ENCODE assay signal across 28 cellular contexts in the genomic region with DNA sequence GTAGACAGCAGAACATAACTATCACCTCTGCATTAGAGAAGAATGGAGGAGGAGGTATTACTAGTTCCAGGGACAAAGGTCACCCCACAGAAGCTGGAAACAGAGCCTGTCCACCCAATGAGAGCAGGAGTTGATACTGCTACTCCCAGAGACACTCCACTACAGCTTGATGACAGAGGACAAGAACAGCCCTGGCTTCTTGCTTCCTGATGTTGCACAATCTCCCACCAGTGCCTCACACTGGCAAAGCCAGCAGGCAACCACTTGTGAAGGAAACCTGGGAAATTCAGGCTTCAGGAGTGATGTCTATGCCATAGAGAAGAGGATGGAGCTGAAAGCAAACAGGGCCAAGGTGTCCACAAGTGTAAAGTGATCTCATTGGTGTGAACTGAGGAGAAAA.
DNase-seq lines count a peak whose midpoint lies in the region; ATAC-seq, FAIRE-seq and TF ChIP-seq lines count a peak whose summit lies in the region.
"Had no signal": no experiment of that assay in that cellular context is flagged by ENCODE, and none has a peak within 500 bp of the region (broad histone marks: within the 10 kb centered on the region; RNA-seq: fewer than 3 reads in every experiment).

No MANE protein-coding gene starts in this region.

- CTCF ChIA-PET in A549 (lab: Yijun Ruan, JAX) = interaction anchor here (0.6 to 1.0 kb wide), 3 partner anchors 19 to 651 kb away, joined by 3 to 4 read pairs (median 3); no protein-coding TSS in a partner anchor
- CTCF ChIA-PET in activated CD4-positive, alpha-beta memory T cell treated with anti-CD3 and anti-CD28 coated beads for 36 hours (lab: Charles Lee) = interaction anchor here (1.0 kb wide), 1 partner anchor 651 kb away, joined by 3 read pairs; no protein-coding TSS in a partner anchor

- TF ChIP-seq EP300 in A549 (IDR thresholded peaks at IDR 0.05) (no peak), Ishikawa (IDR thresholded peaks at IDR 0.05; ENCODE audit: borderline replicate concordance) (no peak), ovary (IDR thresholded peaks at IDR 0.05) (no peak)

- intact Hi-C loops in lower lobe of right lung (cut with DNase I) = loop anchor here (10.0 kb wide), 1 partner anchor 650 kb away; no protein-coding TSS in a partner anchor
- intact Hi-C loops in activated CD4-positive, alpha-beta memory T cell treated with anti-CD3 and anti-CD28 coated beads for 36 hours (cut with micrococcal nuclease) = no loop called here
- intact Hi-C loops in ovary (cut with DNase I) = no loop called here

- TF ChIP-seq RAD21 in A549 (conservative IDR thresholded peaks at IDR 0.05 in 1 of 2, IDR thresholded peaks at IDR 0.05 in 1 of 2) (no peak), Ishikawa (IDR thresholded peaks at IDR 0.05; ENCODE audit: low read depth) (no peak)

- TF ChIP-seq POLR2A in A549 (IDR thresholded peaks at IDR 0.05; ENCODE audit: low read length) (no peak), ovary (IDR thresholded peaks at IDR 0.05) (no peak)

- no peaks in the 10 kb centered on the region for H3K9me3 ChIP-seq in A549
- H3K9me3 ChIP-seq in lower lobe of right lung = no peaks in the 10 kb centered on the region
- no peaks in the 10 kb centered on the region for H3K9me3 ChIP-seq in ovary
- H3K9me3 ChIP-seq: breast epithelium, heart right ventricle, neutrophil, thyroid gland had no signal

- ATAC-seq in A549 = no peak
- peak; percentile 37 for ATAC-seq in esophagus mucosa
- peak; percentile 44 to 45 for ATAC-seq in lower lobe of right lung
- ATAC-seq in naive thymus-derived CD8-positive, alpha-beta T cell = no peak
- ATAC-seq: activated T-cell treated with anti-CD3 and anti-CD28 coated beads, Interleukin-2, amount 50 U/mL, for 72 hours; HCT116; heart right ventricle; Panc1; stimulated activated naive CD8-positive, alpha-beta T cell treated with anti-CD3 and anti-CD28 coated beads, Interleukin-15, amount 100 ng/mL, for 72 hours had no signal

- POLR2A ChIA-PET in A549 (lab: Yijun Ruan, JAX) = interaction anchor here (0.6 kb wide), 1 partner anchor 37 kb away, joined by 7 read pairs; no protein-coding TSS in a partner anchor
- POLR2A ChIA-PET in activated CD4-positive, alpha-beta memory T cell treated with anti-CD3 and anti-CD28 coated beads for 36 hours (lab: Charles Lee) = no interaction called here
- POLR2A ChIA-PET in naive thymus-derived CD8-positive, alpha-beta T cell (lab: Charles Lee) = no interaction called here

- 0 out of 6 replicates have a peak overlapping the region, but pooled peaks of 1 of the 2 experiments have one; percentile 14 for H3K27ac ChIP-seq in A549
- no peak overlapping the region for H3K27ac ChIP-seq in lower lobe of right lung
- H3K27ac ChIP-seq in ovary = no peak overlapping the region
- H3K27ac ChIP-seq: breast epithelium, epithelial cell of prostate, heart right ventricle, neutrophil, skin epidermis, thyroid gland had no signal

- no peaks in the 10 kb centered on the region for H3K36me3 ChIP-seq in lower lobe of right lung
- no peaks in the 10 kb centered on the region for H3K36me3 ChIP-seq in ovary
- H3K36me3 ChIP-seq: breast epithelium, heart right ventricle, neutrophil, thyroid gland had no signal

- TF ChIP-seq CTCF in A549 (IDR thresholded peaks at IDR 0.05) (no peak), lower lobe of right lung (IDR thresholded peaks at IDR 0.05) (no peak), ovary (IDR thresholded peaks at IDR 0.05) (no peak)

- H3K4me1 ChIP-seq in A549 (peaks cover 4% of the 10 kb centered on the region; the same call in 2 of the 3 replicates), lower lobe of right lung (no peaks in the 10 kb centered on the region), ovary (ENCODE audit: insufficient read depth) (no peaks in the 10 kb centered on the region)
- H3K4me1 ChIP-seq: breast epithelium, heart right ventricle, thyroid gland had no signal

- no peaks in the 10 kb centered on the region for H3K27me3 ChIP-seq in lower lobe of right lung (ENCODE audit: low read depth)
- H3K27me3 ChIP-seq in ovary = no peaks in the 10 kb centered on the region
- H3K27me3 ChIP-seq: breast epithelium, neutrophil, thyroid gland had no signal

- H3K4me3 ChIP-seq in A549 (no peak overlapping the region), lower lobe of right lung (no peak overlapping the region), ovary (no peak overlapping the region)
- H3K4me3 ChIP-seq: breast epithelium, heart right ventricle, skin epidermis, thyroid gland had no signal

- no peaks in the 10 kb centered on the region for H3K9me3 Mint-ChIP-seq in activated CD4-positive, alpha-beta memory T cell treated with anti-CD3 and anti-CD28 coated beads for 36 hours
- no peaks in the 10 kb centered on the region for H3K9me3 Mint-ChIP-seq in naive thymus-derived CD8-positive, alpha-beta T cell
- H3K9me3 Mint-ChIP-seq: activated CD4-positive, alpha-beta T cell treated with anti-CD3 and anti-CD28 coated beads, Interleukin-2, amount 10 ng/mL, durations not matched to agents 7 days and 5 days; activated naive CD4-positive, alpha-beta T cell treated with anti-CD3 and anti-CD28 coated beads for 36 hours; activated T-cell treated with anti-CD3 and anti-CD28 coated beads, Interleukin-2, amount 50 U/mL, for 72 hours; stimulated activated naive CD8-positive, alpha-beta T cell treated with anti-CD3 and anti-CD28 coated beads, Interleukin-15, amount 100 ng/mL, for 72 hours had no signal

- no peaks in the 10 kb centered on the region for H3K4me1 Mint-ChIP-seq in activated CD4-positive, alpha-beta memory T cell treated with anti-CD3 and anti-CD28 coated beads for 36 hours (ENCODE audit: low read depth)
- no peaks in the 10 kb centered on the region for H3K4me1 Mint-ChIP-seq in naive thymus-derived CD8-positive, alpha-beta T cell
- H3K4me1 Mint-ChIP-seq: activated CD4-positive, alpha-beta T cell treated with anti-CD3 and anti-CD28 coated beads, Interleukin-2, amount 10 ng/mL, durations not matched to agents 7 days and 5 days; stimulated activated naive CD8-positive, alpha-beta T cell treated with anti-CD3 and anti-CD28 coated beads, Interleukin-15, amount 100 ng/mL, for 72 hours had no signal

- no peak for FAIRE-seq in A549 (lab: Jason Lieb, UNC)

- H3K27ac Mint-ChIP-seq in activated CD4-positive, alpha-beta memory T cell treated with anti-CD3 and anti-CD28 coated beads for 36 hours = no peak overlapping the region
- no peak overlapping the region for H3K27ac Mint-ChIP-seq in naive thymus-derived CD8-positive, alpha-beta T cell
- H3K27ac Mint-ChIP-seq: activated CD4-positive, alpha-beta T cell treated with anti-CD3 and anti-CD28 coated beads, Interleukin-2, amount 10 ng/mL, durations not matched to agents 7 days and 5 days; activated naive CD4-positive, alpha-beta T cell treated with anti-CD3 and anti-CD28 coated beads for 36 hours; activated T-cell treated with anti-CD3 and anti-CD28 coated beads, Interleukin-2, amount 50 U/mL, for 72 hours; stimulated activated naive CD8-positive, alpha-beta T cell treated with anti-CD3 and anti-CD28 coated beads, Interleukin-15, amount 100 ng/mL, for 72 hours had no signal

- no peak overlapping the region for H3K4me3 Mint-ChIP-seq in activated CD4-positive, alpha-beta memory T cell treated with anti-CD3 and anti-CD28 coated beads for 36 hours
- no peak overlapping the region for H3K4me3 Mint-ChIP-seq in naive thymus-derived CD8-positive, alpha-beta T cell
- H3K4me3 Mint-ChIP-seq: activated CD4-positive, alpha-beta T cell treated with anti-CD3 and anti-CD28 coated beads, Interleukin-2, amount 10 ng/mL, durations not matched to agents 7 days and 5 days; activated naive CD4-positive, alpha-beta T cell treated with anti-CD3 and anti-CD28 coated beads for 36 hours; activated T-cell treated with anti-CD3 and anti-CD28 coated beads, Interleukin-2, amount 50 U/mL, for 72 hours; stimulated activated naive CD8-positive, alpha-beta T cell treated with anti-CD3 and anti-CD28 coated beads, Interleukin-15, amount 100 ng/mL, for 72 hours had no signal

- no peaks in the 10 kb centered on the region for H3K36me3 Mint-ChIP-seq in activated CD4-positive, alpha-beta memory T cell treated with anti-CD3 and anti-CD28 coated beads for 36 hours
- H3K36me3 Mint-ChIP-seq in naive thymus-derived CD8-positive, alpha-beta T cell = no peaks in the 10 kb centered on the region

- DNase-seq in A549 (ENCODE audit: low read depth in 1 of 2, low spot score in 1 of 2) (peak in 1 of 2 experiments; percentile 20), lower lobe of right lung (no peak), NOMO-1 (lab: John Stamatoyannopoulos, UW; ENCODE audit: unreplicated experiment in 2 of 2) (no peak), ovary (no peak)
- DNase-seq in activated CD4-positive, alpha-beta memory T cell treated with anti-CD3 and anti-CD28 coated beads for 36 hours = no peak
- no peak for DNase-seq in naive thymus-derived CD8-positive, alpha-beta T cell
- DNase-seq: activated CD4-positive, alpha-beta T cell treated with anti-CD3 and anti-CD28 coated beads, Interleukin-2, amount 10 ng/mL, durations not matched to agents 7 days and 5 days; activated naive CD4-positive, alpha-beta T cell treated with anti-CD3 and anti-CD28 coated beads for 36 hours; activated T-cell treated with anti-CD3 and anti-CD28 coated beads, Interleukin-2, amount 50 U/mL, for 72 hours; amygdala; DND-41; effector CD4-positive, alpha-beta T cell; foreskin melanocyte; heart right ventricle; NCI-H1092; NCI-H187; NCI-H526 treated with DMSO at 0.1 percent for 48 hours; SHP77 treated with DMSO at 0.1 percent for 48 hours; stimulated activated naive CD8-positive, alpha-beta T cell treated with anti-CD3 and anti-CD28 coated beads, Interleukin-15, amount 100 ng/mL, for 72 hours had no signal

- H3K27me3 Mint-ChIP-seq in activated CD4-positive, alpha-beta memory T cell treated with anti-CD3 and anti-CD28 coated beads for 36 hours = peaks cover 2% of the 10 kb centered on the region
- H3K27me3 Mint-ChIP-seq in naive thymus-derived CD8-positive, alpha-beta T cell = peaks cover 0 to 10% (median 2%) of the 10 kb centered on the region in 5 donors
- H3K27me3 Mint-ChIP-seq: stimulated activated naive CD8-positive, alpha-beta T cell treated with anti-CD3 and anti-CD28 coated beads, Interleukin-15, amount 100 ng/mL, for 72 hours had no signal

- H3K4me2 ChIP-seq in A549 = no peak overlapping the region

TF ChIP-seq in A549, 52 proteins besides CTCF, POLR2A, EP300 and RAD21 (continues in another document):
- TF ChIP-seq CEBPB (IDR thresholded peaks at IDR 0.05) = peak; percentile 15 to 54; a peak in 2 of 4 replicates

TF ChIP-seq in Ishikawa, 13 proteins besides CTCF, POLR2A, EP300 and RAD21 (continues in another document):
- TF ChIP-seq YY1 (IDR thresholded peaks at IDR 0.05; ENCODE audit: low read depth) = no peak
- TF ChIP-seq NFIC (IDR thresholded peaks at IDR 0.05) = no peak

Comparison
In these comparisons a context has a peak if more than half of its experiments do, and no peak if none do; other contexts are left out.
1. ATAC-seq: peak in esophagus mucosa (single experiment) and lower lobe of right lung (2 of 2); none in A549 (0 of 2) and naive thymus-derived CD8-positive, alpha-beta T cell (0 of 2).